ENCODE assay signal across 20 cellular contexts in the genomic region with DNA sequence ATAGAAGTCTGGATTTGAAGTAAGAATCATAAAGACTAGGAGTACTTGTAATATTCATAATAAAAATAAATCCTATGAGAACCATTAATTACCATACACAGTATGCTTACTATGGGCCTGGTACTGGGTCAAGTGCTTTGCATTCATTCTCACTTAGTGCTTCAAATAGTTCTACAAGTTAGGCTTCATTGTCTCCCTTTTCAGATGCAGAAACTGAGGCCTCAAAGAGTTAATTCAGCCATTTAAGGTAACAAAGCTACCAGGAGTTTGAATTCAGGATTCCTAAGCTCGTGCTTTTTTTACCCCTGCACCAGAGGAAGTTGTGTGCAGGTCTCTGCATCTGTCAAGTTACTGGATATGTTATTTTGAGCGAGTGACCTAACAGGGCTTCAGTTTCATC.
"Had no signal": no experiment of that assay in that cellular context is flagged by ENCODE, and none has a peak within 500 bp of the region (broad histone marks: within the 10 kb centered on the region; RNA-seq: fewer than 3 reads in every experiment).

No MANE protein-coding gene starts in this region.

- H3K27ac Mint-ChIP-seq: naive thymus-derived CD4-positive, alpha-beta T cell; nephron progenitor cell; stimulated activated memory B cell treated with anti-CD40 and anti-IgM and Interleukin-4, amounts not matched to agents 10 μg/mL and 1 μg/mL and 100 μg/mL, for 72 hours; stimulated activated naive CD8-positive, alpha-beta T cell treated with anti-CD3 and anti-CD28 coated beads, Interleukin-15, Interleukin-2, amounts not matched to agents 100 ng/mL and 50 ng/mL, for 24 hours had no signal

- H3K9me3 ChIP-seq: neutrophil, psoas muscle, right lobe of liver, tibial artery, upper lobe of left lung, uterus had no signal

- H3K27ac ChIP-seq: heart left ventricle, neutrophil, psoas muscle, right lobe of liver, spleen, tibial artery, upper lobe of left lung, uterus had no signal

- H3K4me1 ChIP-seq: heart left ventricle, psoas muscle, right lobe of liver, spleen, tibial artery, upper lobe of left lung, uterus had no signal

- H3K27me3 ChIP-seq: heart left ventricle, neutrophil, right lobe of liver, spleen, tibial artery, upper lobe of left lung, uterus had no signal

- H3K36me3 Mint-ChIP-seq: naive thymus-derived CD4-positive, alpha-beta T cell; stimulated activated memory B cell treated with anti-CD40 and anti-IgM and Interleukin-4, amounts not matched to agents 10 μg/mL and 1 μg/mL and 100 μg/mL, for 72 hours had no signal

- H3K4me3 Mint-ChIP-seq: naive thymus-derived CD4-positive, alpha-beta T cell; nephron progenitor cell; stimulated activated memory B cell treated with anti-CD40 and anti-IgM and Interleukin-4, amounts not matched to agents 10 μg/mL and 1 μg/mL and 100 μg/mL, for 72 hours; stimulated activated naive CD8-positive, alpha-beta T cell treated with anti-CD3 and anti-CD28 coated beads, Interleukin-15, Interleukin-2, amounts not matched to agents 100 ng/mL and 50 ng/mL, for 24 hours had no signal

- H3K9me3 Mint-ChIP-seq: nephron progenitor cell had no signal

- DNase-seq: effector memory CD4-positive, alpha-beta T cell; heart left ventricle; hippocampal formation; islet precursor cell; mammary epithelial cell; naive thymus-derived CD4-positive, alpha-beta T cell; nephron progenitor cell; psoas muscle; retina; right lobe of liver; spleen; stimulated activated CD4-positive, alpha-beta T cell treated with anti-CD3 and anti-CD28 coated beads, Interleukin-15, amount 100 ng/mL, for 24 hours; stimulated activated CD4-positive, alpha-beta T cell treated with anti-CD3 and anti-CD28 coated beads, Interleukin-1b, Interleukin-23, amount 100 ng/mL, for 48 hours; stimulated activated CD4-positive, alpha-beta T cell treated with anti-CD3 and anti-CD28 coated beads, Interleukin-4, amount 100 ng/mL, for 24 hours; tibial artery; upper lobe of left lung; uterus had no signal

- H3K27me3 Mint-ChIP-seq: naive thymus-derived CD4-positive, alpha-beta T cell; stimulated activated memory B cell treated with anti-CD40 and anti-IgM and Interleukin-4, amounts not matched to agents 10 μg/mL and 1 μg/mL and 100 μg/mL, for 72 hours; stimulated activated naive CD8-positive, alpha-beta T cell treated with anti-CD3 and anti-CD28 coated beads, Interleukin-15, Interleukin-2, amounts not matched to agents 100 ng/mL and 50 ng/mL, for 24 hours had no signal

- H3K4me3 ChIP-seq: heart left ventricle, psoas muscle, right lobe of liver, spleen, tibial artery, upper lobe of left lung, uterus had no signal

- H3K36me3 ChIP-seq: heart left ventricle, neutrophil, right lobe of liver, spleen, tibial artery, upper lobe of left lung, uterus had no signal

- H3K4me1 Mint-ChIP-seq: naive thymus-derived CD4-positive, alpha-beta T cell; nephron progenitor cell; stimulated activated memory B cell treated with anti-CD40 and anti-IgM and Interleukin-4, amounts not matched to agents 10 μg/mL and 1 μg/mL and 100 μg/mL, for 72 hours had no signal
